1 cellular context compared by ENCODE assay signal in genomic region chr2:233225230-233226068, GRCh38.
TF ChIP-seq lines count a peak whose summit lies in the region.

No MANE protein-coding gene starts in this region.

TF ChIP-seq in K562, 482 proteins besides CTCF, POLR2A, EP300 and RAD21 (continued from another document):
- TF ChIP-seq ZNF592 (IDR thresholded peaks at IDR 0.05), result peak; percentile 76; the same call in 1 of the 2 replicates
- TF ChIP-seq BCL6 (CRISPR knock-in tag; IDR thresholded peaks at IDR 0.05), result no peak
- 0 out of 2 replicates have a peak, but pooled peaks have one; percentile 35 for TF ChIP-seq L3MBTL2 (IDR thresholded peaks at IDR 0.05)
- 0 out of 2 replicates have a peak, but pooled peaks have one; percentile 31 for TF ChIP-seq HDGF (IDR thresholded peaks at IDR 0.05)
- TF ChIP-seq DMBX1 (CRISPR knock-in tag; IDR thresholded peaks at IDR 0.05; ENCODE audit: borderline replicate concordance), result no peak
- no peak for TF ChIP-seq ATF2 (CRISPR knock-in tag; IDR thresholded peaks at IDR 0.05)
- peak; percentile 80 for TF ChIP-seq MEIS2 (IDR thresholded peaks at IDR 0.05; ENCODE audit: partially characterized antibody)
- TF ChIP-seq JUND (IDR thresholded peaks at IDR 0.05; ENCODE audit: borderline replicate concordance, low read depth, low read length), result no peak
- peak; percentile 23; the same call in 1 of the 3 replicates for TF ChIP-seq JUND (tag; IDR thresholded peaks at IDR 0.05; ENCODE audit: borderline replicate concordance, low read depth, low read length)
- TF ChIP-seq TRIM24 (IDR thresholded peaks at IDR 0.05), result peak; percentile 16 to 32; a peak in 2 of 4 replicates
- no peak for TF ChIP-seq ZNF583 (CRISPR knock-in tag; IDR thresholded peaks at IDR 0.05)
- peak; percentile 72 for TF ChIP-seq ARID1B (IDR thresholded peaks at IDR 0.05)
- 0 out of 2 replicates have a peak, but pooled peaks have one; percentile 60 for TF ChIP-seq THRB (CRISPR knock-in tag; conservative IDR thresholded peaks at IDR 0.05)
- TF ChIP-seq BACH1 (tag; IDR thresholded peaks at IDR 0.05), result no peak
- peak; percentile 45; the same call in 1 of the 2 replicates for TF ChIP-seq IRF9 (tag; IDR thresholded peaks at IDR 0.05)
- no peak for TF ChIP-seq SRSF1 (IDR thresholded peaks at IDR 0.05; ENCODE audit: low read depth, low read length)
- 0 out of 2 replicates have a peak, but pooled peaks have one; percentile 42 for TF ChIP-seq TOE1 (IDR thresholded peaks at IDR 0.05; ENCODE audit: borderline replicate concordance)
- TF ChIP-seq TOE1 (CRISPR knock-in tag; IDR thresholded peaks at IDR 0.05; ENCODE audit: borderline replicate concordance, low read depth), result no peak
- 0 out of 4 replicates have a peak, but pooled peaks of 1 of the 2 experiments have one; percentile 45 for TF ChIP-seq HDAC1 (IDR thresholded peaks at IDR 0.05)
- TF ChIP-seq ZNF512 (tag; IDR thresholded peaks at IDR 0.05), result peak; percentile 81
- TF ChIP-seq FOXK2 (conservative IDR thresholded peaks at IDR 0.05 in 1 of 2, IDR thresholded peaks at IDR 0.05 in 1 of 2; ENCODE audit: low read depth in 2 of 2), result 0 out of 4 replicates have a peak, but pooled peaks of 1 of the 2 experiments have one; percentile 20
- TF ChIP-seq SIRT6 (IDR thresholded peaks at IDR 0.05; ENCODE audit: low read depth, low read length), result no peak
- peak in 1 of 2 experiments; percentile 77; a peak in 1 of 3 replicates for TF ChIP-seq CBX3 (IDR thresholded peaks at IDR 0.05; ENCODE audit: borderline replicate concordance in 1 of 2, low read length in 2 of 2)
- TF ChIP-seq TSHZ1 (CRISPR knock-in tag; IDR thresholded peaks at IDR 0.05), result no peak
- peak; percentile 86 for TF ChIP-seq THRA (IDR thresholded peaks at IDR 0.05)
- TF ChIP-seq AFF1 (IDR thresholded peaks at IDR 0.05; ENCODE audit: low read depth in 1 of 2, partially characterized antibody in 2 of 2), result peak; percentile 27 to 45
- TF ChIP-seq ZBTB2 (IDR thresholded peaks at IDR 0.05), result peak; percentile 68
